Comparison of ENCODE assay signal across 9 cellular contexts in genomic region chr11:82832983-82833382, GRCh38.
"Had no signal": no experiment of that assay in that cellular context is flagged by ENCODE, and none has a peak within 500 bp of the region (broad histone marks: within the 10 kb centered on the region; RNA-seq: fewer than 3 reads in every experiment).

No MANE protein-coding gene starts in this region.

- H2AFZ ChIP-seq: GM23338 had no signal

- H3K9me3 ChIP-seq: HAP-1 had no signal

- FAIRE-seq: H1, HepG2 had no signal

- H3K4me3 Mint-ChIP-seq: GM23338, HFFc6, IgD-negative memory B cell had no signal

- H3K27me3 Mint-ChIP-seq: IgD-negative memory B cell had no signal

- H3K9me3 Mint-ChIP-seq: GM23338, HFFc6 had no signal

- DNase-seq: H7, HFFc6 had no signal

- H3K27ac ChIP-seq: HL-60 had no signal

- H3K4me3 ChIP-seq: GM23338, HAP-1 had no signal

- H3K27ac Mint-ChIP-seq: GM23338, HFFc6, IgD-negative memory B cell had no signal

- H3K4me2 ChIP-seq: GM23338 had no signal

- ATAC-seq: GM23338, HCT116, HepG2 had no signal
